30 cellular contexts compared by ENCODE assay signal in the genomic region with DNA sequence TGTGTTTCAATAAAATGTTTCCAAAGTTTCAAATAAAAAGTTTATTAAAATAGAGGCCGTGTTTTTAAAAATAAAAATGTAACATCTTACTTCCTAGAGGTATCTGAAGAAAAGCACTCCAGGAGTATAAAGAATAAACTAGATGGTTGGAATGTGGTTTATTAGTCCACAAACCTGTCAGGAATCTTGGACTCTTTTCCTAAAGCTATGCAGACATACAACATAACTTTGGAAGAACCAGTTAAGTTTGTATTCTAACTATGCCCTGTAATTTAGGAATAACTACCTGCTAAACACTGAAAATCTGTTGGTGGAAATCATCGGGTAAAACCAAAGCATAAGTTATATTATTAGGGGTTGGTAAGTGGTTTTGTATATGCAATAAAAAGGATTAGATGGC.
"Had no signal": no experiment of that assay in that cellular context is flagged by ENCODE, and none has a peak within 500 bp of the region (broad histone marks: within the 10 kb centered on the region; RNA-seq: fewer than 3 reads in every experiment).

No MANE protein-coding gene starts in this region.

- H3K36me3 Mint-ChIP-seq: natural killer cell; neural progenitor cell; stimulated activated effector memory CD8-positive, alpha-beta T cell treated with anti-CD3 and anti-CD28 coated beads, Interleukin-12 subunit alpha, Interleukin-12 subunit beta, amount 100 ng/mL, for 72 hours; stimulated activated naive B cell treated with anti-CD40 and anti-IgM and Interleukin-4, amounts not matched to agents 10 μg/mL and 1 μg/mL and 100 μg/mL, for 72 hours; type B pancreatic cell had no signal

- H3K27ac ChIP-seq: neural progenitor cell, ovary, parathyroid adenoma, psoas muscle, right lobe of liver, sigmoid colon, stomach, suprapubic skin, testis, tibial artery, transverse colon, upper lobe of right lung, uterus had no signal

- H3K27me3 ChIP-seq: neural progenitor cell, ovary, right lobe of liver, sigmoid colon, stomach, suprapubic skin, testis, tibial artery, transverse colon, upper lobe of right lung, uterus had no signal

- H3K4me1 Mint-ChIP-seq: neural progenitor cell had no signal

- ATAC-seq: natural killer cell; psoas muscle; right cardiac atrium; right lobe of liver; stimulated activated effector memory CD8-positive, alpha-beta T cell treated with anti-CD3 and anti-CD28 coated beads, Interleukin-12 subunit alpha, Interleukin-12 subunit beta, amount 100 ng/mL, for 72 hours; stimulated activated naive B cell treated with anti-CD40 and anti-IgM and Interleukin-4, amounts not matched to agents 10 μg/mL and 1 μg/mL and 100 μg/mL, for 72 hours; upper lobe of right lung had no signal

- H3K4me1 ChIP-seq: neural progenitor cell, psoas muscle, stomach, suprapubic skin, testis, tibial artery, uterus had no signal

- DNase-seq: natural killer cell; occipital lobe; ovary; posterior cingulate gyrus; psoas muscle; right cardiac atrium; right lobe of liver; sigmoid colon; small intestine; stimulated activated CD4-positive, alpha-beta T cell treated with anti-CD3 and anti-CD28 coated beads, Interleukin-15, amount 100 ng/mL, for 24 hours; stimulated activated CD4-positive, alpha-beta T cell treated with anti-CD3 and anti-CD28 coated beads, Interleukin-2, amount 100 ng/mL, for 24 hours; stimulated activated CD4-positive, alpha-beta T cell treated with anti-CD3 and anti-CD28 coated beads, Interleukin-2, amount 100 ng/mL, for 48 hours; stimulated activated CD4-positive, alpha-beta T cell treated with anti-CD3 and anti-CD28 coated beads, Interleukin-4, amount 100 ng/mL, for 24 hours; stimulated activated naive B cell treated with anti-CD40 and anti-IgM and Interleukin-4, amounts not matched to agents 10 μg/mL and 1 μg/mL and 100 μg/mL, for 72 hours; stimulated activated naive CD4-positive, alpha-beta T cell treated with Interleukin-2 at 50 U/mL for 16 hours; stomach; substantia nigra; testis; tibial artery; transverse colon; upper lobe of right lung; uterus had no signal

- FAIRE-seq: small intestine had no signal

- H3K9me3 Mint-ChIP-seq: natural killer cell; neural progenitor cell; stimulated activated effector memory CD8-positive, alpha-beta T cell treated with anti-CD3 and anti-CD28 coated beads, Interleukin-12 subunit alpha, Interleukin-12 subunit beta, amount 100 ng/mL, for 72 hours; stimulated activated naive B cell treated with anti-CD40 and anti-IgM and Interleukin-4, amounts not matched to agents 10 μg/mL and 1 μg/mL and 100 μg/mL, for 72 hours; stimulated activated naive CD8-positive, alpha-beta T cell treated with anti-CD3 and anti-CD28 coated beads, Interleukin-15, Interleukin-2, amounts not matched to agents 100 ng/mL and 50 ng/mL, for 24 hours; type B pancreatic cell had no signal

- H3K4me3 ChIP-seq: neural progenitor cell, ovary, psoas muscle, right lobe of liver, sigmoid colon, stomach, suprapubic skin, testis, tibial artery, transverse colon, upper lobe of right lung, uterus had no signal

- H3K9me3 ChIP-seq: ovary, psoas muscle, sigmoid colon, stomach, suprapubic skin, testis, tibial artery, transverse colon, upper lobe of right lung, uterus had no signal

- H3K27ac Mint-ChIP-seq: natural killer cell; neural progenitor cell; progenitor cell of endocrine pancreas; stimulated activated effector memory CD8-positive, alpha-beta T cell treated with anti-CD3 and anti-CD28 coated beads, Interleukin-12 subunit alpha, Interleukin-12 subunit beta, amount 100 ng/mL, for 72 hours; stimulated activated naive B cell treated with anti-CD40 and anti-IgM and Interleukin-4, amounts not matched to agents 10 μg/mL and 1 μg/mL and 100 μg/mL, for 72 hours; stimulated activated naive CD8-positive, alpha-beta T cell treated with anti-CD3 and anti-CD28 coated beads, Interleukin-15, Interleukin-2, amounts not matched to agents 100 ng/mL and 50 ng/mL, for 24 hours; type B pancreatic cell had no signal

- H3K36me3 ChIP-seq: neural progenitor cell, ovary, right lobe of liver, sigmoid colon, stomach, suprapubic skin, tibial artery, transverse colon, upper lobe of right lung, uterus had no signal

- H3K27me3 Mint-ChIP-seq: progenitor cell of endocrine pancreas had no signal

- H3K9ac ChIP-seq: neural progenitor cell, parathyroid adenoma had no signal

- H3K4me3 Mint-ChIP-seq: natural killer cell; nephron; neural progenitor cell; stimulated activated effector memory CD8-positive, alpha-beta T cell treated with anti-CD3 and anti-CD28 coated beads, Interleukin-12 subunit alpha, Interleukin-12 subunit beta, amount 100 ng/mL, for 72 hours; stimulated activated naive B cell treated with anti-CD40 and anti-IgM and Interleukin-4, amounts not matched to agents 10 μg/mL and 1 μg/mL and 100 μg/mL, for 72 hours; stimulated activated naive CD8-positive, alpha-beta T cell treated with anti-CD3 and anti-CD28 coated beads, Interleukin-15, Interleukin-2, amounts not matched to agents 100 ng/mL and 50 ng/mL, for 24 hours; type B pancreatic cell had no signal
